In genomic region chr19:44626067-44626624, GRCh38 we compare ENCODE assay signal across 13 cellular contexts. TPM values are rescaled to one million over a fixed set of nuclear protein-coding genes. Genes with fewer than 3 reads are reported as not detected.
DNase-seq lines count a peak whose midpoint lies in the region; ATAC-seq and TF ChIP-seq lines count a peak whose summit lies in the region.
"Had no signal": no experiment of that assay in that cellular context is flagged by ENCODE, and none has a peak within 500 bp of the region (broad histone marks: within the 10 kb centered on the region; RNA-seq: fewer than 3 reads in every experiment).

No MANE protein-coding gene starts in this region.

- H3K9me3 ChIP-seq in thyroid gland: no peaks in the 10 kb centered on the region

- intact Hi-C loops in thyroid gland (cut with DNase I): no loop called here

- no peak for TF ChIP-seq CTCF in astrocyte of the spinal cord (IDR thresholded peaks at IDR 0.05; ENCODE audit: low read depth, low read length)
- no peak for TF ChIP-seq CTCF in thyroid gland (IDR thresholded peaks at IDR 0.05)

- WGBS in thyroid gland, 2 donors: 31 to 32% methylated on average over 1 of the region's 1 CpG

- no peak for ATAC-seq in GM19035 (IDR thresholded peaks at IDR 0.05; ENCODE audit: unreplicated experiment)

- no peak overlapping the region for H3K27ac ChIP-seq in thyroid gland
- H3K27ac ChIP-seq: cardiac muscle cell had no signal

- TF ChIP-seq POLR2A in thyroid gland (IDR thresholded peaks at IDR 0.05): no peak

- DNase-seq in HS-27A (ENCODE audit: low read depth): peak; percentile 99
- DNase-seq in astrocyte of the spinal cord (ENCODE audit: low read depth, low spot score): peak; percentile 94
- DNase-seq in iPS-NIHi11 (ENCODE audit: low spot score): peak; percentile 46
- DNase-seq in thyroid gland: peak; percentile 15 to 38
- no peak for DNase-seq in activated CD4-positive, alpha-beta T cell treated with anti-CD3 and anti-CD28 coated beads, Interleukin-2, amount 50 U/mL, for 48 hours
- no peak for DNase-seq in RPMI8226
- DNase-seq in NCI-H69 (lab: John Stamatoyannopoulos, UW): no peak
- DNase-seq: NCI-H146, nucleus accumbens, SHP77 treated with DMSO at 0.1 percent for 48 hours had no signal

- H3K4me1 ChIP-seq in thyroid gland: no peaks in the 10 kb centered on the region

- in situ Hi-C loops in astrocyte of the spinal cord (cut with HindIII; ENCODE audit: low sequenced_read_pairs): no loop called here

- H3K4me3 ChIP-seq in astrocyte of the spinal cord (ENCODE audit: low read depth, low read length) (no peak overlapping the region), thyroid gland (replicated peaks in 1 of 3) (no peak overlapping the region)
- H3K4me3 ChIP-seq: cardiac muscle cell had no signal

- no peaks in the 10 kb centered on the region for H3K36me3 ChIP-seq in thyroid gland
- H3K36me3 ChIP-seq: cardiac muscle cell had no signal

- H3K27me3 ChIP-seq in thyroid gland: no peaks in the 10 kb centered on the region
- H3K27me3 ChIP-seq: cardiac muscle cell had no signal

RNA-seq across cellular contexts. Expression of gene IGSF23, which starts 12.8 kb away (rescaled TPM):
- total RNA-seq in thyroid gland: not detected
- total RNA-seq: activated CD8-positive, alpha-beta memory T cell treated with anti-CD3 and anti-CD28 coated beads for 36 hours; cardiac muscle cell had no signal

RNA-seq across cellular contexts. Expression of gene PVR, which starts 17.6 kb away (rescaled TPM):
- total RNA-seq in thyroid gland: 10 to 100 TPM; 25.4 to 36.5 (median 30.2) TPM

RNA-seq across cellular contexts. Expression of gene CEACAM19, which starts 45.1 kb away (rescaled TPM):
- total RNA-seq in thyroid gland: 1 to 10 TPM in 3 of 4 donors, under 1 TPM in 1; 0.78 to 5.5 (median 3.8) TPM

Comparison
In these comparisons a context has a peak if more than half of its experiments do, and no peak if none do; other contexts are left out.
1. DNase-seq: peak in HS-27A (single experiment), astrocyte of the spinal cord (single experiment), iPS-NIHi11 (single experiment) and thyroid gland (2 of 2); none in activated CD4-positive, alpha-beta T cell treated with anti-CD3 and anti-CD28 coated beads, Interleukin-2, amount 50 U/mL, for 48 hours (0 of 2), RPMI8226 (single experiment) and NCI-H69 (single experiment).